ENCODE assay signal across 1 cellular context in the genomic region with DNA sequence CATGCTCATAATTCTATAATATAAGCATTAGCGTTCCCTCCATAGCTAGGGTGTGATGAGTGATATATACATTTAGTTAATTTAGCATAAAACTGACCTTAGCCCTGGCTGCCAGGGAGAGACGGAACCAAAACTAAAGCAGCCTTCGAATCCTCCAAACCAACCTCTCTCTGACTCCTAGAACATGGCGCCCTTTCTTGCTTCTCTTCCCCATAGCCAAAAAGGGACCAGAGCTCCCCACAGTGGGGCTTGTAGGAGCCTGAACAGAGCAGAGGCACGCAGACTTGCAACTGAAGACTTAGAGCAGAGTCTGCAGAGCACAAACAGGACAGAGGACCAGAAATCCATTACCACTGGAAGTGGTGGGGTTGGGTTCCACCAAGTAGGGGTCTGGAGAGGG.
TF ChIP-seq lines count a peak whose summit lies in the region.

No MANE protein-coding gene starts in this region.

TF ChIP-seq in K562, 482 proteins besides CTCF, POLR2A, EP300 and RAD21:
- peak; percentile 50; the same call in 1 of the 2 replicates for TF ChIP-seq CC2D1A (IDR thresholded peaks at IDR 0.05)
- no peak for TF ChIP-seq MXD1 (CRISPR knock-in tag; IDR thresholded peaks at IDR 0.05; ENCODE audit: borderline replicate concordance, poor library complexity, severe bottlenecking)
- TF ChIP-seq CXXC5 (CRISPR knock-in tag; IDR thresholded peaks at IDR 0.05) = peak; percentile 64
- TF ChIP-seq, protein P1, sequence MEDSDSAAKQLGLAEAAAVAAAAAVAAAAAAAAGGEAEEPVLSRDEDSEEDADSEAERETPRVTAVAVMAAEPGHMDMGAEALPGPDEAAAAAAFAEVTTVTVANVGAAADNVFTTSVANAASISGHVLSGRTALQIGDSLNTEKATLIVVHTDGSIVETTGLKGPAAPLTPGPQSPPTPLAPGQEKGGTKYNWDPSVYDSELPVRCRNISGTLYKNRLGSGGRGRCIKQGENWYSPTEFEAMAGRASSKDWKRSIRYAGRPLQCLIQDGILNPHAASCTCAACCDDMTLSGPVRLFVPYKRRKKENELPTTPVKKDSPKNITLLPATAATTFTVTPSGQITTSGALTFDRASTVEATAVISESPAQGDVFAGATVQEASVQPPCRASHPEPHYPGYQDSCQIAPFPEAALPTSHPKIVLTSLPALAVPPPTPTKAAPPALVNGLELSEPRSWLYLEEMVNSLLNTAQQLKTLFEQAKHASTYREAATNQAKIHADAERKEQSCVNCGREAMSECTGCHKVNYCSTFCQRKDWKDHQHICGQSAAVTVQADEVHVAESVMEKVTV (CRISPR knock-in tag; IDR thresholded peaks at IDR 0.05) = peak; percentile 81
- no peak for TF ChIP-seq SMAD1 (IDR thresholded peaks at IDR 0.05; ENCODE audit: low read depth, low read length, partially characterized antibody)
- TF ChIP-seq, protein P2, sequence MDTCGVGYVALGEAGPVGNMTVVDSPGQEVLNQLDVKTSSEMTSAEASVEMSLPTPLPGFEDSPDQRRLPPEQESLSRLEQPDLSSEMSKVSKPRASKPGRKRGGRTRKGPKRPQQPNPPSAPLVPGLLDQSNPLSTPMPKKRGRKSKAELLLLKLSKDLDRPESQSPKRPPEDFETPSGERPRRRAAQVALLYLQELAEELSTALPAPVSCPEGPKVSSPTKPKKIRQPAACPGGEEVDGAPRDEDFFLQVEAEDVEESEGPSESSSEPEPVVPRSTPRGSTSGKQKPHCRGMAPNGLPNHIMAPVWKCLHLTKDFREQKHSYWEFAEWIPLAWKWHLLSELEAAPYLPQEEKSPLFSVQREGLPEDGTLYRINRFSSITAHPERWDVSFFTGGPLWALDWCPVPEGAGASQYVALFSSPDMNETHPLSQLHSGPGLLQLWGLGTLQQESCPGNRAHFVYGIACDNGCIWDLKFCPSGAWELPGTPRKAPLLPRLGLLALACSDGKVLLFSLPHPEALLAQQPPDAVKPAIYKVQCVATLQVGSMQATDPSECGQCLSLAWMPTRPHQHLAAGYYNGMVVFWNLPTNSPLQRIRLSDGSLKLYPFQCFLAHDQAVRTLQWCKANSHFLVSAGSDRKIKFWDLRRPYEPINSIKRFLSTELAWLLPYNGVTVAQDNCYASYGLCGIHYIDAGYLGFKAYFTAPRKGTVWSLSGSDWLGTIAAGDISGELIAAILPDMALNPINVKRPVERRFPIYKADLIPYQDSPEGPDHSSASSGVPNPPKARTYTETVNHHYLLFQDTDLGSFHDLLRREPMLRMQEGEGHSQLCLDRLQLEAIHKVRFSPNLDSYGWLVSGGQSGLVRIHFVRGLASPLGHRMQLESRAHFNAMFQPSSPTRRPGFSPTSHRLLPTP (IDR thresholded peaks at IDR 0.05; ENCODE audit: borderline replicate concordance, extremely low read depth, insufficient read length) = no peak
- peak; percentile 69 for TF ChIP-seq L3MBTL2 (IDR thresholded peaks at IDR 0.05)
- peak; percentile 75 for TF ChIP-seq ARID2 (IDR thresholded peaks at IDR 0.05)
- TF ChIP-seq JUND (IDR thresholded peaks at IDR 0.05; ENCODE audit: borderline replicate concordance, low read depth, low read length) = no peak
- TF ChIP-seq JUND (tag; IDR thresholded peaks at IDR 0.05; ENCODE audit: borderline replicate concordance, low read depth, low read length) = peak; percentile 44; the same call in 1 of the 3 replicates
- TF ChIP-seq MGA (IDR thresholded peaks at IDR 0.05) = peak; percentile 43; the same call in 1 of the 2 replicates
- TF ChIP-seq MAZ (CRISPR knock-in tag; conservative IDR thresholded peaks at IDR 0.05 in 1 of 2, IDR thresholded peaks at IDR 0.05 in 1 of 2) = peak in 1 of 2 experiments; percentile 54; a peak in 1 of 4 replicates
- no peak for TF ChIP-seq NFXL1 (CRISPR knock-in tag; IDR thresholded peaks at IDR 0.05)
- no peak for TF ChIP-seq ZNF316 (IDR thresholded peaks at IDR 0.05)
- TF ChIP-seq, protein P3, sequence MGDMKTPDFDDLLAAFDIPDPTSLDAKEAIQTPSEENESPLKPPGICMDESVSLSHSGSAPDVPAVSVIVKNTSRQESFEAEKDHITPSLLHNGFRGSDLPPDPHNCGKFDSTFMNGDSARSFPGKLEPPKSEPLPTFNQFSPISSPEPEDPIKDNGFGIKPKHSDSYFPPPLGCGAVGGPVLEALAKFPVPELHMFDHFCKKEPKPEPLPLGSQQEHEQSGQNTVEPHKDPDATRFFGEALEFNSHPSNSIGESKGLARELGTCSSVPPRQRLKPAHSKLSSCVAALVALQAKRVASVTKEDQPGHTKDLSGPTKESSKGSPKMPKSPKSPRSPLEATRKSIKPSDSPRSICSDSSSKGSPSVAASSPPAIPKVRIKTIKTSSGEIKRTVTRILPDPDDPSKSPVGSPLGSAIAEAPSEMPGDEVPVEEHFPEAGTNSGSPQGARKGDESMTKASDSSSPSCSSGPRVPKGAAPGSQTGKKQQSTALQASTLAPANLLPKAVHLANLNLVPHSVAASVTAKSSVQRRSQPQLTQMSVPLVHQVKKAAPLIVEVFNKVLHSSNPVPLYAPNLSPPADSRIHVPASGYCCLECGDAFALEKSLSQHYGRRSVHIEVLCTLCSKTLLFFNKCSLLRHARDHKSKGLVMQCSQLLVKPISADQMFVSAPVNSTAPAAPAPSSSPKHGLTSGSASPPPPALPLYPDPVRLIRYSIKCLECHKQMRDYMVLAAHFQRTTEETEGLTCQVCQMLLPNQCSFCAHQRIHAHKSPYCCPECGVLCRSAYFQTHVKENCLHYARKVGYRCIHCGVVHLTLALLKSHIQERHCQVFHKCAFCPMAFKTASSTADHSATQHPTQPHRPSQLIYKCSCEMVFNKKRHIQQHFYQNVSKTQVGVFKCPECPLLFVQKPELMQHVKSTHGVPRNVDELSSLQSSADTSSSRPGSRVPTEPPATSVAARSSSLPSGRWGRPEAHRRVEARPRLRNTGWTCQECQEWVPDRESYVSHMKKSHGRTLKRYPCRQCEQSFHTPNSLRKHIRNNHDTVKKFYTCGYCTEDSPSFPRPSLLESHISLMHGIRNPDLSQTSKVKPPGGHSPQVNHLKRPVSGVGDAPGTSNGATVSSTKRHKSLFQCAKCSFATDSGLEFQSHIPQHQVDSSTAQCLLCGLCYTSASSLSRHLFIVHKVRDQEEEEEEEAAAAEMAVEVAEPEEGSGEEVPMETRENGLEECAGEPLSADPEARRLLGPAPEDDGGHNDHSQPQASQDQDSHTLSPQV (IDR thresholded peaks at IDR 0.05) = peak; percentile 65
- peak; percentile 61; the same call in 1 of the 2 replicates for TF ChIP-seq EHMT2 (IDR thresholded peaks at IDR 0.05)
- TF ChIP-seq YY1 (IDR thresholded peaks at IDR 0.05; ENCODE audit: borderline replicate concordance in 1 of 3, control insufficient read depth in 1 of 3, extremely low read depth in 1 of 3, insufficient read depth in 3 of 3, insufficient read length in 1 of 3, insufficient replicate concordance in 2 of 3, low read depth in 1 of 3, low read length in 2 of 3) = peak in 1 of 3 experiments; percentile 57
- TF ChIP-seq BHLHE40 (IDR thresholded peaks at IDR 0.05; ENCODE audit: low read length) = peak; percentile 21; the same call in 1 of the 2 replicates
- TF ChIP-seq DMBX1 (CRISPR knock-in tag; IDR thresholded peaks at IDR 0.05; ENCODE audit: borderline replicate concordance) = peak; percentile 85; the same call in 1 of the 2 replicates
- 0 out of 2 replicates have a peak, but pooled peaks have one; percentile 32 for TF ChIP-seq SMC3 (conservative IDR thresholded peaks at IDR 0.05; ENCODE audit: insufficient read depth, low read depth, low read length)
- TF ChIP-seq SMAD4 (CRISPR knock-in tag; conservative IDR thresholded peaks at IDR 0.05) = peak; percentile 76
- TF ChIP-seq C11orf30 (IDR thresholded peaks at IDR 0.05; ENCODE audit: low read depth) = 0 out of 2 replicates have a peak, but pooled peaks have one; percentile 1
- peak; percentile 70; the same call in 1 of the 2 replicates for TF ChIP-seq ZBTB33 (CRISPR knock-in tag; IDR thresholded peaks at IDR 0.05)
